31 cellular contexts compared by ENCODE assay signal in the genomic region with DNA sequence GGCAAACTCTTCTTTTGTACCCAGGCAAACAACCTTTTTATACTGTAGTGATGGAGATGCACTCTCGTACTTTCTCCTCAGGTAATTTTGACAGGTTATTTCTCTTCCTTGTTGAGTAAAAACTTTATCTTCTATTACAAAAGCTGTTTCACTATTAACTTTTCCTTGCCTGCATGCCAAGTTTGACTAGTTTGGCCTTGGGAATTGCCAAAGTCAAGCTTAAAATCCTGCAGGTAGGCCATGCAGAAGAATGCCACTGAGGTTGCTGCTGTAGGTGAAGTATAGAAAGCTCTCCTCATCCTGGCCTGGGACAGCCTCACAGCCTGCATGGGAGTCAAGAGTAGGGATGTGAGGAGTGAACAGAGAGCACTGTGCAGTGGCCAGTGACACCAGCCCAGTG.
"Had no signal": no experiment of that assay in that cellular context is flagged by ENCODE, and none has a peak within 500 bp of the region (broad histone marks: within the 10 kb centered on the region; RNA-seq: fewer than 3 reads in every experiment).

No MANE protein-coding gene starts in this region.

- H3K27me3 ChIP-seq: adrenal gland had no signal

- ATAC-seq: activated CD8-positive, alpha-beta T cell treated with anti-CD3 and anti-CD28 coated beads for 36 hours; activated naive CD4-positive, alpha-beta T cell treated with anti-CD3 and anti-CD28 coated beads, Interleukin-2, amount 50 U/mL, for 72 hours; activated T-cell treated with anti-CD3 and anti-CD28 coated beads, Interleukin-2, amount 50 U/mL, for 4 hours; activated T-cell treated with anti-CD3 and anti-CD28 coated beads, Interleukin-2, amount 50 U/mL, for 72 hours; activated T-helper 17 cell treated with anti-CD3 and anti-CD28 coated beads, Interleukin-2, amount 50 U/mL, for 72 hours had no signal

- H3K9me3 ChIP-seq: adrenal gland had no signal

- H3K4me1 ChIP-seq: adrenal gland had no signal

- DNase-seq: activated B cell treated with CpG ODN at 0.5 μM for 24 hours; activated CD4-positive, alpha-beta memory T cell treated with anti-CD3 and anti-CD28 coated beads for 36 hours; activated CD4-positive, alpha-beta T cell treated with anti-CD3 and anti-CD28 coated beads for 4 hours; activated CD4-positive, alpha-beta T cell treated with anti-CD3 and anti-CD28 coated beads, Interleukin-2, amount 10 ng/mL, durations not matched to agents 24 days and 14 days; activated CD4-positive, alpha-beta T cell treated with anti-CD3 and anti-CD28 coated beads, Interleukin-2, amount 50 U/mL, for 1 hour; activated CD4-positive, alpha-beta T cell treated with anti-CD3 and anti-CD28 coated beads, Interleukin-2, amount 50 U/mL, for 4 hours; activated CD4-positive, CD25-positive, alpha-beta regulatory T cell treated with anti-CD3 and anti-CD28 coated beads, Interleukin-2, amount 50 U/mL, for 72 hours; activated CD8-positive, alpha-beta memory T cell treated with anti-CD3 and anti-CD28 coated beads, Interleukin-2, amount 50 U/mL, for 4 hours; activated CD8-positive, alpha-beta T cell treated with anti-CD3 and anti-CD28 coated beads for 36 hours; activated effector memory CD4-positive, alpha-beta T cell treated with anti-CD3 and anti-CD28 coated beads, Interleukin-2, amount 50 U/mL, for 16 hours; activated gamma-delta T cell treated with Interleukin-2 at 50 U/mL for 16 hours; activated naive CD4-positive, alpha-beta T cell; activated naive CD4-positive, alpha-beta T cell treated with anti-CD3 and anti-CD28 coated beads for 36 hours; activated naive CD4-positive, alpha-beta T cell treated with anti-CD3 and anti-CD28 coated beads, Interleukin-2, amount 50 U/mL, for 16 hours; activated naive CD8-positive, alpha-beta T cell treated with anti-CD3 and anti-CD28 coated beads for 36 hours; activated T-cell treated with anti-CD3 and anti-CD28 coated beads for 4 hours; activated T-cell treated with anti-CD3 and anti-CD28 coated beads, Interleukin-2, amount 50 U/mL, for 1 hour; activated T-cell treated with anti-CD3 and anti-CD28 coated beads, Interleukin-2, amount 50 U/mL, for 4 hours; activated T-cell treated with anti-CD3 and anti-CD28 coated beads, Interleukin-2, amount 50 U/mL, for 72 hours; adrenal gland; amniotic stem cell; aorta; central memory CD4-positive, alpha-beta T cell; T-helper 1 cell; T-helper 2 cell; T-helper 9 cell had no signal

- H3K4me3 ChIP-seq: adrenal gland had no signal

- FAIRE-seq: astrocyte, TTC549 had no signal

- H3K27ac ChIP-seq: adrenal gland, VCaP had no signal

- H3K36me3 ChIP-seq: adrenal gland had no signal
